11 cellular contexts compared by ENCODE assay signal in genomic region chr21:41714299-41714865, GRCh38. TPM values are rescaled to one million over a fixed set of nuclear protein-coding genes. Genes with fewer than 3 reads are reported as not detected.
DNase-seq lines count a peak whose midpoint lies in the region; ATAC-seq, FAIRE-seq and TF ChIP-seq lines count a peak whose summit lies in the region.
"Not testable (repeated sequence)": the region's sequence is repeated elsewhere in the genome, so short reads cannot be mapped to it uniquely, and the experiment has no call there.
"Had no signal": no experiment of that assay in that cellular context is flagged by ENCODE, and none has a peak within 500 bp of the region (broad histone marks: within the 10 kb centered on the region; RNA-seq: fewer than 3 reads in every experiment).

No MANE protein-coding gene starts in this region.

- H3K27me3 Mint-ChIP-seq in H9 (ENCODE audit: low read depth); type B pancreatic cell: not testable (repeated sequence)
- peaks cover 22% of the 10 kb centered on the region for H3K27me3 Mint-ChIP-seq in nephron progenitor cell (ENCODE audit: low read depth, poor library complexity)

- TF ChIP-seq EP300 in A549 (IDR thresholded peaks at IDR 0.05); HepG2 (IDR thresholded peaks at IDR 0.05; ENCODE audit: low read depth in 2 of 2, low read length in 2 of 2); HepG2 (CRISPR knock-in tag; IDR thresholded peaks at IDR 0.05; ENCODE audit: borderline replicate concordance): not testable (repeated sequence)

- not testable (repeated sequence) for H4K5ac ChIP-seq in H9 (ENCODE audit: insufficient read length, low read depth, low read length)

- not testable (repeated sequence) for H3K9me2 ChIP-seq in PC-9 (ENCODE audit: insufficient read depth)

- not testable (repeated sequence) for H3K56ac ChIP-seq in H9 (ENCODE audit: insufficient read length, low read depth, low read length)

- not testable (repeated sequence) for H3K79me1 ChIP-seq in H9 (ENCODE audit: insufficient read depth, low read depth, low read length, poor library complexity, severe bottlenecking)

- TF ChIP-seq RAD21 in A549 (conservative IDR thresholded peaks at IDR 0.05 in 1 of 2, IDR thresholded peaks at IDR 0.05 in 1 of 2); HepG2 (CRISPR knock-in tag; IDR thresholded peaks at IDR 0.05): not testable (repeated sequence)

- CTCF ChIA-PET in A549 (lab: Yijun Ruan, JAX): interaction anchor here (1.0 kb wide), 1 partner anchor 102 kb away, joined by 3 read pairs; no protein-coding TSS in a partner anchor
- CTCF ChIA-PET in PC-9 (lab: Charles Lee); HepG2 (lab: Yijun Ruan, JAX; ENCODE audit: low intra/inter-chr PET ratio, low total read pairs): not testable (repeated sequence)

- not testable (repeated sequence) for H3K36me3 ChIP-seq in PC-9 (ENCODE audit: low read depth); body of pancreas (replicated peaks in 1 of 2; ENCODE audit: insufficient read depth in 1 of 2, low read depth in 2 of 2); HepG2 (replicated peaks in 1 of 2; ENCODE audit: control insufficient read depth in 1 of 2, insufficient read depth in 2 of 2, low read length in 2 of 2)

- POLR2A ChIA-PET in A549 (lab: Yijun Ruan, JAX): not testable (repeated sequence)
- POLR2A ChIA-PET in PC-9 (lab: Charles Lee; ENCODE audit: unreplicated experiment) (interaction anchor here (0.6 kb wide), 1 partner anchor 10 kb away, joined by 3 read pairs; no protein-coding TSS in a partner anchor), HepG2 (lab: Yijun Ruan, JAX) (interaction anchor here (1.2 to 4.5 kb wide), 9 partner anchors 13 to 391 kb away, joined by 4 to 106 read pairs (median 19); partner anchors contain the start of gene RIPK4)

- not testable (repeated sequence) for H2BK5ac ChIP-seq in H9 (ENCODE audit: insufficient read length, low read length)

- H3K27me3 ChIP-seq in H9 (ENCODE audit: insufficient read depth, low read length); PC-9 (ENCODE audit: insufficient read depth, low read depth); body of pancreas; foreskin keratinocyte; HepG2 (ENCODE audit: control insufficient read depth in 1 of 2, insufficient read depth in 2 of 2, low read length in 2 of 2): not testable (repeated sequence)

- not testable (repeated sequence) for ATAC-seq in A549, foreskin keratinocyte, HepG2
- peak; percentile 9 for ATAC-seq in body of pancreas

- in situ Hi-C loops in HepG2 (cut with HindIII; ENCODE audit: extremely low pct_ligation_motif_present, low pct_unique_long_range_greater_than_20kb): not testable (repeated sequence)

- not testable (repeated sequence) for H2AK5ac ChIP-seq in H9 (ENCODE audit: insufficient read length, low read length)

- not testable (repeated sequence) for TF ChIP-seq POLR2A in A549 (IDR thresholded peaks at IDR 0.05; ENCODE audit: low read length); body of pancreas (IDR thresholded peaks at IDR 0.05); HepG2 (IDR thresholded peaks at IDR 0.05; ENCODE audit: insufficient read depth in 1 of 2, low read depth in 2 of 2, low read length in 2 of 2)

- not testable (repeated sequence) for H3K14ac ChIP-seq in H9 (ENCODE audit: insufficient read depth, low read length)

- FAIRE-seq in A549 (lab: Jason Lieb, UNC); HepG2 (lab: Jason Lieb, UNC): not testable (repeated sequence)

- not testable (repeated sequence) for H3K23ac ChIP-seq in H9 (ENCODE audit: insufficient read length, low read depth, low read length)

- H3K4me3 ChIP-seq in A549, PC-9, body of pancreas: not testable (repeated sequence)
- peak overlapping the region; percentile 35 to 73 (median 41) for H3K4me3 ChIP-seq in HepG2 (replicated peaks in 1 of 3; ENCODE audit: insufficient read depth in 1 of 3, low read depth in 2 of 3, low read length in 3 of 3)

- 84% methylated on average over 11 of the region's 13 CpGs for WGBS in A549 (ENCODE audit: missing lambda C conversion rate)
- WGBS in H9 (ENCODE audit: extremely low coverage, insufficient read length, low lambda C conversion rate): no CpG with 5 or more reads among the region's 13 CpGs
- 51 to 55% methylated on average over 13 of the region's 13 CpGs for WGBS in body of pancreas, 2 donors
- whole genome bisulfite sequencing in HepG2 (ENCODE audit: low lambda C conversion rate): 3% methylated on average over 12 of the region's 13 CpGs

- not testable (repeated sequence) for H3K9ac ChIP-seq in H9 (ENCODE audit: extremely low read depth, insufficient read length, low read length)
- H3K9ac ChIP-seq in HepG2 (ENCODE audit: insufficient read depth, low read depth, low read length): peak overlapping the region; percentile 83

- H3K4me2 ChIP-seq in A549; H9 (ENCODE audit: insufficient read depth, insufficient read length, low read length): not testable (repeated sequence)
- H3K4me2 ChIP-seq in PC-9: peak overlapping the region; percentile 72; the same call in 1 of the 2 replicates
- H3K4me2 ChIP-seq in HepG2 (ENCODE audit: low read depth, low read length): peak overlapping the region; percentile 98

- H3K79me2 ChIP-seq in H9 (ENCODE audit: insufficient read depth, low read length); PC-9 (ENCODE audit: low read depth); HepG2 (ENCODE audit: insufficient read depth, low read length): not testable (repeated sequence)

- H3K27ac ChIP-seq in A549: peak overlapping the region; percentile 66 to 72; a peak in 4 of 6 replicates
- not testable (repeated sequence) for H3K27ac ChIP-seq in H9 (ENCODE audit: insufficient read length, low read depth, low read length); body of pancreas
- H3K27ac ChIP-seq in PC-9: peak overlapping the region; percentile 93
- peak overlapping the region; percentile 83 for H3K27ac ChIP-seq in foreskin keratinocyte
- H3K27ac ChIP-seq in HepG2 (ENCODE audit: extremely low read length, insufficient read depth, low read length): peak overlapping the region; percentile 63

- not testable (repeated sequence) for H3K4me3 Mint-ChIP-seq in H9, nephron progenitor cell
- peak overlapping the region; percentile 62 for H3K4me3 Mint-ChIP-seq in type B pancreatic cell

- BruUV-seq in PC-9 (replicated peaks; lab: Mats Ljungman, UMichigan): not testable (repeated sequence)
- BruUV-seq in HepG2 (replicated peaks; lab: Mats Ljungman, UMichigan): TSS peak; percentile 58

- DNase-seq in A549 (ENCODE audit: low read depth in 1 of 2, low spot score in 1 of 2); H9; PC-9; body of pancreas; foreskin keratinocyte; HepG2 (ENCODE audit: low spot score); nephron progenitor cell; type B pancreatic cell (ENCODE audit: extremely low spot score, unreplicated experiment): not testable (repeated sequence)

- intact Hi-C loops in PC-9 (cut with micrococcal nuclease; ENCODE audit: unreplicated experiment) (loop anchor here (2.0 kb wide), 1 partner anchor 46 kb away; no protein-coding TSS in a partner anchor), HepG2 (cut with micrococcal nuclease; ENCODE audit: unreplicated experiment) (loop anchor here (2.0 kb wide), 1 partner anchor 54 kb away; no protein-coding TSS in a partner anchor)
- intact Hi-C loops in body of pancreas (cut with DNase I): not testable (repeated sequence)

- H3K18ac ChIP-seq in H9 (ENCODE audit: insufficient read length, low read depth, low read length): peak overlapping the region; percentile 15

- H4K8ac ChIP-seq in H9 (replicated peaks; ENCODE audit: insufficient read length, low read depth, low read length): not testable (repeated sequence)

- H2AFZ ChIP-seq in H9 (ENCODE audit: low read length); PC-9; HepG2 (ENCODE audit: low read length): not testable (repeated sequence)

- H3K9me3 Mint-ChIP-seq in H9, nephron progenitor cell, type B pancreatic cell: not testable (repeated sequence)

- not testable (repeated sequence) for H4K91ac ChIP-seq in H9 (ENCODE audit: insufficient read length, low read depth, low read length)

- H3F3A ChIP-seq in PC-9 (ENCODE audit: insufficient read depth, low read depth): peaks cover 24% of the 10 kb centered on the region

- not testable (repeated sequence) for H2BK120ac ChIP-seq in H9 (ENCODE audit: low read depth, low read length, poor library complexity, severe bottlenecking)

- H3K4me1 Mint-ChIP-seq in H9 (peaks cover 37 to 56% of the 10 kb centered on the region in 2 experiments), nephron progenitor cell (peaks cover 52% of the 10 kb centered on the region), type B pancreatic cell (ENCODE audit: unreplicated experiment) (peaks cover 43% of the 10 kb centered on the region)

- not testable (repeated sequence) for H2BK12ac ChIP-seq in H9 (ENCODE audit: insufficient read length, low read depth, low read length)

- not testable (repeated sequence) for H3T11ph ChIP-seq in H9 (ENCODE audit: low read length)

- H3K36me3 Mint-ChIP-seq in H9 (ENCODE audit: insufficient read depth in 1 of 3, low read depth in 3 of 3); nephron progenitor cell (ENCODE audit: low read depth); type B pancreatic cell: not testable (repeated sequence)

- peaks cover 40% of the 10 kb centered on the region for H3K4me1 ChIP-seq in A549
- not testable (repeated sequence) for H3K4me1 ChIP-seq in H9 (ENCODE audit: insufficient read depth, low read length)
- H3K4me1 ChIP-seq in PC-9 (replicated peaks; ENCODE audit: insufficient read depth): peaks cover 52% of the 10 kb centered on the region
- H3K4me1 ChIP-seq in body of pancreas: peaks cover 32% of the 10 kb centered on the region
- H3K4me1 ChIP-seq in foreskin keratinocyte: peaks cover 18% of the 10 kb centered on the region
- H3K4me1 ChIP-seq in HepG2 (ENCODE audit: insufficient read depth, low read length): peaks cover 83% of the 10 kb centered on the region

- H2BK20ac ChIP-seq in H9 (ENCODE audit: low read depth, low read length, poor library complexity, severe bottlenecking): not testable (repeated sequence)

- not testable (repeated sequence) for H3K23me2 ChIP-seq in H9 (ENCODE audit: insufficient read length, low read depth, low read length, poor library complexity, severe bottlenecking)

- H4K20me1 ChIP-seq in H9 (ENCODE audit: control insufficient read depth, insufficient read depth, insufficient read length); PC-9 (ENCODE audit: insufficient read depth); HepG2 (ENCODE audit: insufficient read depth, low read length): not testable (repeated sequence)

- H3K9me3 ChIP-seq in A549; H9 (ENCODE audit: control insufficient read depth, low read depth, low read length); PC-9 (ENCODE audit: insufficient read depth, low read depth); body of pancreas; HepG2 (ENCODE audit: low read length): not testable (repeated sequence)

- not testable (repeated sequence) for H3K4ac ChIP-seq in H9 (ENCODE audit: low read depth, low read length)

- not testable (repeated sequence) for H3K27ac Mint-ChIP-seq in H9
- H3K27ac Mint-ChIP-seq in nephron progenitor cell (peak overlapping the region; percentile 50), type B pancreatic cell (peak overlapping the region; percentile 88)

- H2BK15ac ChIP-seq in H9 (ENCODE audit: low read depth, low read length): not testable (repeated sequence)

- TF ChIP-seq CTCF in A549 (IDR thresholded peaks at IDR 0.05); H9 (conservative IDR thresholded peaks at IDR 0.05); PC-9 (conservative IDR thresholded peaks at IDR 0.05); body of pancreas (IDR thresholded peaks at IDR 0.05); foreskin keratinocyte (conservative IDR thresholded peaks at IDR 0.05); HepG2 (CRISPR knock-in tag; IDR thresholded peaks at IDR 0.05); nephron progenitor cell (IDR thresholded peaks at IDR 0.05); type B pancreatic cell (conservative IDR thresholded peaks at IDR 0.05): not testable (repeated sequence)

RNA-seq across cellular contexts. Expression of gene RIPK4, which starts 52.5 kb away (rescaled TPM):
- polyA plus RNA-seq in A549 (2011; rRNA removed): 3.0 and 3.3 TPM in 2 replicates
- 5.8 and 8.1 TPM in 2 replicates for polyA plus RNA-seq in A549 (2012; cell fraction: cytosol; rRNA removed)
- polyA plus RNA-seq in A549 (2012; cell fraction: nucleus; rRNA removed): 29.3 and 29.7 TPM in 2 replicates
- 5.1 to 6.4 TPM (median 5.7 TPM) in 3 replicates for polyA plus RNA-seq in A549 (2017; fragmentation: RNase III; extraction: RNeasy Plus Mini Kit Qiagen cat#74134 plus additional on column Dnase treatment)
- polyA minus RNA-seq in A549 (2011; rRNA and poly(A)+ RNA removed): 5.0 and 8.3 TPM in 2 replicates
- total RNA-seq in H9 (2021): 2.9 and 3.6 TPM in 2 replicates
- 30.1 and 39.3 TPM in 2 replicates for total RNA-seq in PC-9 (2021)
- 10 to 100 TPM; 14.5 to 18.1 TPM for total RNA-seq in body of pancreas
- total RNA-seq in foreskin keratinocyte: 33.2 and 40.9 TPM in 2 replicates
- 18.9 and 23.8 TPM in 2 replicates for polyA plus RNA-seq in foreskin keratinocyte
- 4.9 and 5.3 TPM in 2 replicates for total RNA-seq in HepG2 (2016; rRNA removed; fragmentation: Illumina TruSeq; extraction: Trizol)
- 0.51 and 0.71 TPM in 2 replicates for total RNA-seq in HepG2 (2016; cell fraction: cytosol; rRNA removed; fragmentation: Illumina TruSeq; extraction: Trizol; ENCODE audit: low read depth)
- total RNA-seq in HepG2 (2016; cell fraction: insoluble cytoplasmic fraction; rRNA removed; fragmentation: Illumina TruSeq; extraction: Trizol): 4.4 and 5.2 TPM in 2 replicates
- 2.1 and 2.3 TPM in 2 replicates for total RNA-seq in HepG2 (2016; cell fraction: membrane; rRNA removed; fragmentation: Illumina TruSeq; extraction: Trizol)
- 3.5 and 4.3 TPM in 2 replicates for total RNA-seq in HepG2 (2016; cell fraction: nucleus; rRNA removed; fragmentation: Illumina TruSeq; extraction: Trizol)
- polyA plus RNA-seq in HepG2 (2011; rRNA removed): 3.1 and 3.7 TPM in 2 replicates
- 2.8 TPM in 2 replicates for polyA plus RNA-seq in HepG2 (2011; cell fraction: cytosol; rRNA removed)
- polyA plus RNA-seq in HepG2 (2011; cell fraction: nucleus; rRNA removed): 11.6 and 15.3 TPM in 2 replicates
- polyA plus RNA-seq in HepG2 (2012): 5.1 and 8.2 TPM in 2 replicates
- 0.29 and 0.38 TPM in 2 replicates for polyA plus RNA-seq in HepG2 (2016; cell fraction: cytosol; fragmentation: Illumina TruSeq; extraction: Trizol; ENCODE audit: low read depth)
- polyA plus RNA-seq in HepG2 (2016; cell fraction: insoluble cytoplasmic fraction; fragmentation: Illumina TruSeq; extraction: Trizol; ENCODE audit: low read depth): 3.7 and 4.2 TPM in 2 replicates
- 0.65 and 1.0 TPM in 2 replicates for polyA plus RNA-seq in HepG2 (2016; cell fraction: membrane; fragmentation: Illumina TruSeq; extraction: Trizol; ENCODE audit: low read depth)
- 6.2 and 7.7 TPM in 2 replicates for polyA plus RNA-seq in HepG2 (2016; cell fraction: nucleus; fragmentation: Illumina TruSeq; extraction: Trizol; ENCODE audit: insufficient read depth, low read depth)
- polyA minus RNA-seq in HepG2 (2011; rRNA and poly(A)+ RNA removed; ENCODE audit: low replicate concordance): 0.70 and 14.5 TPM in 2 replicates
- polyA minus RNA-seq in HepG2 (2011; cell fraction: cytosol; rRNA and poly(A)+ RNA removed): 6.3 and 8.3 TPM in 2 replicates
- 4.6 and 8.5 TPM in 2 replicates for polyA minus RNA-seq in HepG2 (2011; cell fraction: nucleus; rRNA and poly(A)+ RNA removed)
- 13.7 and 30.3 TPM in 2 replicates for total RNA-seq in type B pancreatic cell (ENCODE audit: low replicate concordance)
- total RNA-seq: G401 had no signal
- polyA plus RNA-seq: AG04450, GM12878 had no signal
